ENCODE assay signal across 2 cellular contexts in genomic region chr11:44741976-44742375, GRCh38.
TF ChIP-seq lines count a peak whose summit lies in the region.

No MANE protein-coding gene starts in this region.

TF ChIP-seq in HepG2, 621 proteins besides CTCF, POLR2A, EP300 and RAD21:
- TF ChIP-seq HNRNPK (IDR thresholded peaks at IDR 0.05; ENCODE audit: low read depth, low read length, poor library complexity, severe bottlenecking), result peak; percentile 21
- no peak for TF ChIP-seq TIGD3 (CRISPR knock-in tag; IDR thresholded peaks at IDR 0.05; ENCODE audit: borderline replicate concordance)

TF ChIP-seq in H1, 55 proteins besides CTCF, POLR2A, EP300 and RAD21:
- TF ChIP-seq EZH2 (IDR thresholded peaks at IDR 0.05; ENCODE audit: low read depth, low read length, severe bottlenecking), result no peak
- no peak for TF ChIP-seq PHF8 (conservative IDR thresholded peaks at IDR 0.05; ENCODE audit: low read depth, low read length)
- TF ChIP-seq SP1 (IDR thresholded peaks at IDR 0.05; ENCODE audit: low read depth, low read length), result no peak
- no peak for TF ChIP-seq GTF2F1 (IDR thresholded peaks at IDR 0.05; ENCODE audit: borderline replicate concordance, low read depth, low read length)
- TF ChIP-seq ASH2L (IDR thresholded peaks at IDR 0.05; ENCODE audit: low read length), result no peak
- no peak for TF ChIP-seq SIX5 (IDR thresholded peaks at IDR 0.05; ENCODE audit: low read depth, low read length)
- no peak for TF ChIP-seq POU5F1 (IDR thresholded peaks at IDR 0.05; ENCODE audit: low read depth, low read length)
- no peak for TF ChIP-seq TEAD4 (IDR thresholded peaks at IDR 0.05; ENCODE audit: low read depth, low read length)
- no peak for TF ChIP-seq YY1 (IDR thresholded peaks at IDR 0.05; ENCODE audit: low read depth, low read length)
TF ChIP-seq in H1: peak in this region for 0.
